In the genomic region with DNA sequence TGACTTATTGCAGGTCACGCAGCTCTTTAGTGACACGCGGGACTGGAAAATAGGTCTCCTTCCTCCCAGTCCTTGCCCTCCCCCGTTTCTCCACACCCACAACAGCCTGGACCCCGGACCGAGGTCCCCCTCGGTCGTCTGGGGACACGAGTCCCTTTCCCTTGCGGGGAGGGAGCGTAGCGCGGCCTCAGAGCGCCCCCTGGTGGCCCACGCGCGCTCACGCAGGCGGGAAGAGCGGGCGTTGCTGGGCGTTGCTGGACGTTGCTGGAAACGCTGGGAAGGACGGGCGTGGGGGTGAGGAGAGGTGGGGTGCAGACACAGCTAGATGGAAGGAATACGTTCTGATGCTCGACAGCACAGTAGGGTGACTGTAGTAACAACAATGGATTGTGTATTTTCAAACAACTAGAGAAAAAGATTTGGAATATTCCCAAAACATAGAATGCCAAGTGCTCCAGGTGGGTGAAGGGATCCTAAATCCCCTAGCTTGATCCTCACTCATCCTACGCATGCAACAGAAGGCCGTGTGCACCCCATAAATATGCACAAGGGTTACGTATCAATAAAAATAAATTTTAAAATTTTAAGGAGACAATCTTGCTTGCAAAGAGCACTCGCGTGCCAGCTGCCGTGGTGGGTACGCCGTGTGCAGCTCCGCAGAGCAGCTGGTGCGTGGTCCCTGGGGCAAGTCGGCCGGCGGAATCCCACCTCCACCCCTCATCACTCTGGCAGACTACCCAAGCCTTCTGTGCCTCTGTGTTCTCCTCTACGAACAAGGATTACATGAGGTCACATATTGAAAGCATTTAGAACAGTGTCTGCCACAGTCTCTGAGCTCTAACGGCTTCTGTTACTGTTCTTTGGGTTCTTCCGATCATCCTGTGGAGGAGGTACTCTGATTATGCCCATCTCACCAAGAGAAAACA, we compare ENCODE assay signal across 8 cellular contexts.
DNase-seq lines count a peak whose midpoint lies in the region; ATAC-seq, FAIRE-seq and TF ChIP-seq lines count a peak whose summit lies in the region.

No MANE protein-coding gene starts in this region.

- H3K4me2 ChIP-seq in DND-41 (ENCODE audit: insufficient read depth, low read length) = peak overlapping the region; percentile 58

- H3K36me3 ChIP-seq in DND-41 (ENCODE audit: insufficient read depth, low read length) (no peaks in the 10 kb centered on the region), HUES48 (ENCODE audit: control insufficient read depth, insufficient read depth, low read length) (peaks cover 11% of the 10 kb centered on the region)

- peak; percentile 70 for FAIRE-seq in urothelium cell line (lab: Jason Lieb, UNC)

- peak overlapping the region; percentile 66; the same call in 1 of the 2 replicates for H2AFZ ChIP-seq in DND-41 (ENCODE audit: low read depth, low read length)

- H3K79me2 ChIP-seq in DND-41 (ENCODE audit: insufficient read depth, low read length) = no peaks in the 10 kb centered on the region

- H3K4me3 ChIP-seq in DND-41 (ENCODE audit: low read depth in 1 of 2, low read length in 2 of 2) = peak overlapping the region in 1 of 2 experiments; percentile 30; a peak in 1 of 4 replicates
- peak overlapping the region; percentile 41; the same call in 1 of the 2 replicates for H3K4me3 ChIP-seq in HUES48 (ENCODE audit: low read depth, low read length)

- H3K9me3 ChIP-seq in DND-41 (ENCODE audit: insufficient read depth, low read length, severe bottlenecking) = no peaks in the 10 kb centered on the region
- no peaks in the 10 kb centered on the region for H3K9me3 ChIP-seq in HUES48 (ENCODE audit: control insufficient read depth, insufficient read depth, low read length)

- H3K9ac ChIP-seq in DND-41 (ENCODE audit: low read depth, low read length) = no peak overlapping the region
- H3K9ac ChIP-seq in HUES48 (ENCODE audit: low read depth, low read length) = no peak overlapping the region

- peak; percentile 68 for DNase-seq in DND-41
- DNase-seq in RPMI8226 = peak; percentile 74
- DNase-seq in activated gamma-delta T cell treated with Interleukin-2 at 50 U/mL for 16 hours = peak; percentile 62
- peak; percentile 63 for DNase-seq in glomerular visceral epithelial cell (ENCODE audit: extremely low spot score)
- DNase-seq in posterior cingulate gyrus = peak in 9 of 10 donors; percentile 52 to 96 (median 71)
- DNase-seq in urothelium cell line (ENCODE audit: low spot score) = peak; percentile 92

- H3K4me1 ChIP-seq in DND-41 (ENCODE audit: insufficient read depth, low read length) (peaks cover 9% of the 10 kb centered on the region), HUES48 (ENCODE audit: control insufficient read depth, insufficient read depth, low read length) (peaks cover 6% of the 10 kb centered on the region; the same call in 1 of the 2 replicates)

- TF ChIP-seq CTCF in DND-41 (IDR thresholded peaks at IDR 0.05; ENCODE audit: borderline replicate concordance, extremely low read depth, low read length, poor library complexity, severe bottlenecking) = peak; percentile 99

- H3K27ac ChIP-seq in DND-41 (ENCODE audit: low read length) (no peak overlapping the region), HUES48 (ENCODE audit: low read depth, low read length) (no peak overlapping the region)

- H4K20me1 ChIP-seq in DND-41 (ENCODE audit: insufficient read depth, low read length) = peaks cover 5% of the 10 kb centered on the region; the same call in 1 of the 2 replicates

- intact Hi-C loops in posterior cingulate gyrus (cut with DNase I) = loop anchor here (1.0 to 2.0 kb wide), 2 partner anchors 94 to 105 kb away; no protein-coding TSS in a partner anchor

- H3K27me3 ChIP-seq in DND-41 (ENCODE audit: insufficient read depth, low read length, poor library complexity) (peaks cover 20% of the 10 kb centered on the region), HUES48 (ENCODE audit: control insufficient read depth, insufficient read depth, low read length) (no peaks in the 10 kb centered on the region; the same call in 1 of the 2 replicates)

- ATAC-seq in DND-41 (ENCODE audit: insufficient read depth, low read depth) (peak; percentile 89), GM21528 (IDR thresholded peaks at IDR 0.05; ENCODE audit: low FRiP score, unreplicated experiment) (no peak)
